8 cellular contexts compared by ENCODE assay signal in genomic region chr5:131417240-131417869, GRCh38.
DNase-seq lines count a peak whose midpoint lies in the region; ATAC-seq and TF ChIP-seq lines count a peak whose summit lies in the region.

No MANE protein-coding gene starts in this region.

- peak; percentile 10 for DNase-seq in DMS79 treated with DMSO at 0.1 percent for 48 hours (lab: John Stamatoyannopoulos, UW)
- DNase-seq in LoVo (ENCODE audit: low spot score) = peak; percentile 78
- peak; percentile 78 for DNase-seq in SK-MEL-5 (ENCODE audit: low read depth, low spot score)
- DNase-seq in activated naive CD4-positive, alpha-beta T cell (lab: John Stamatoyannopoulos, UW) = peak; percentile 47 to 81 (median 80)
- DNase-seq in transverse colon = peak; percentile 87

- 19 to 20% methylated on average over 7 of the region's 7 CpGs for WGBS in gastroesophageal sphincter (ENCODE audit: low coverage in 1 of 2), 2 donors
- 17 to 22% methylated on average over 7 of the region's 7 CpGs for WGBS in transverse colon (ENCODE audit: low coverage in 1 of 2), 2 donors

- H3K9me3 ChIP-seq in gastroesophageal sphincter (no peaks in the 10 kb centered on the region), parathyroid adenoma (ENCODE audit: control insufficient read depth, low read length) (no peaks in the 10 kb centered on the region), transverse colon (no peaks in the 10 kb centered on the region)

- intact Hi-C loops in transverse colon (cut with DNase I; ENCODE audit: low total_unique reads) = no loop called here

- H3K4me3 ChIP-seq in gastroesophageal sphincter (no peak overlapping the region), parathyroid adenoma (ENCODE audit: low read depth, low read length) (no peak overlapping the region), transverse colon (no peak overlapping the region)

- TF ChIP-seq EP300 in gastroesophageal sphincter (IDR thresholded peaks at IDR 0.05) (no peak), transverse colon (IDR thresholded peaks at IDR 0.05; ENCODE audit: low read depth) (no peak)

- ATAC-seq in GM21723 (IDR thresholded peaks at IDR 0.05; ENCODE audit: unreplicated experiment) (peak; percentile 46), gastroesophageal sphincter (no peak)

- H3K27ac ChIP-seq in gastroesophageal sphincter = no peak overlapping the region
- H3K27ac ChIP-seq in parathyroid adenoma = no peak overlapping the region
- no peak overlapping the region for H3K27ac ChIP-seq in transverse colon

- peak; percentile 80 to 87 (median 85) for TF ChIP-seq CTCF in gastroesophageal sphincter (IDR thresholded peaks at IDR 0.05)
- TF ChIP-seq CTCF in parathyroid adenoma (IDR thresholded peaks at IDR 0.05) = peak; percentile 89
- peak; percentile 83 to 88 (median 86) for TF ChIP-seq CTCF in transverse colon (IDR thresholded peaks at IDR 0.05)

- H2AFZ ChIP-seq in parathyroid adenoma = no peak overlapping the region

- H3K27me3 ChIP-seq in gastroesophageal sphincter (no peaks in the 10 kb centered on the region), parathyroid adenoma (ENCODE audit: control insufficient read depth, insufficient read depth, low read length) (no peaks in the 10 kb centered on the region), transverse colon (no peaks in the 10 kb centered on the region)

- H3K36me3 ChIP-seq in gastroesophageal sphincter = peaks cover 0 to 23% of the 10 kb centered on the region in 2 donors
- no peaks in the 10 kb centered on the region for H3K36me3 ChIP-seq in parathyroid adenoma (ENCODE audit: control insufficient read depth, insufficient read depth, low read length)
- H3K36me3 ChIP-seq in transverse colon = peaks cover 0 to 6% (median 0%) of the 10 kb centered on the region in 4 donors

- peaks cover 0 to 6% (median 0%) of the 10 kb centered on the region in 3 donors for H3K4me1 ChIP-seq in gastroesophageal sphincter
- H3K4me1 ChIP-seq in parathyroid adenoma = no peaks in the 10 kb centered on the region
- peaks cover 0 to 6% (median 0%) of the 10 kb centered on the region in 4 donors for H3K4me1 ChIP-seq in transverse colon

- no peak for TF ChIP-seq POLR2A in gastroesophageal sphincter (IDR thresholded peaks at IDR 0.05)
- TF ChIP-seq POLR2A in transverse colon (IDR thresholded peaks at IDR 0.05) = no peak

- H3K9ac ChIP-seq in parathyroid adenoma = no peak overlapping the region

- in situ Hi-C loops in SK-MEL-5 (cut with HindIII; ENCODE audit: low pct_unique_long_range_greater_than_20kb, low sequenced_read_pairs) (no loop called here), transverse colon (cut with MboI; ENCODE audit: low pct_ligation_motif_present in 1 of 4, low pct_unique_long_range_greater_than_20kb in 1 of 4, low sequenced_read_pairs in 3 of 4) (loop anchor here (10.0 to 25.0 kb wide), 5 partner anchors 253 to 555 kb away; partner anchors contain the start of genes HINT1 (in 3 of the 4) and LYRM7 (in 1 of the 4))

- no peaks in the 10 kb centered on the region for H3K79me2 ChIP-seq in parathyroid adenoma

- H3K4me2 ChIP-seq in parathyroid adenoma (ENCODE audit: low read length) = no peak overlapping the region

Comparison
In these comparisons a context has a peak if more than half of its experiments do, and no peak if none do; other contexts are left out.
1. DNase-seq: peak in every context shown above with its lines; median percentile 87 in transverse colon; 80 in activated naive CD4-positive, alpha-beta T cell; 78 in LoVo; 78 in SK-MEL-5; 10 in DMS79 treated with DMSO at 0.1 percent for 48 hours.